2 cellular contexts compared by ENCODE assay signal in the genomic region with DNA sequence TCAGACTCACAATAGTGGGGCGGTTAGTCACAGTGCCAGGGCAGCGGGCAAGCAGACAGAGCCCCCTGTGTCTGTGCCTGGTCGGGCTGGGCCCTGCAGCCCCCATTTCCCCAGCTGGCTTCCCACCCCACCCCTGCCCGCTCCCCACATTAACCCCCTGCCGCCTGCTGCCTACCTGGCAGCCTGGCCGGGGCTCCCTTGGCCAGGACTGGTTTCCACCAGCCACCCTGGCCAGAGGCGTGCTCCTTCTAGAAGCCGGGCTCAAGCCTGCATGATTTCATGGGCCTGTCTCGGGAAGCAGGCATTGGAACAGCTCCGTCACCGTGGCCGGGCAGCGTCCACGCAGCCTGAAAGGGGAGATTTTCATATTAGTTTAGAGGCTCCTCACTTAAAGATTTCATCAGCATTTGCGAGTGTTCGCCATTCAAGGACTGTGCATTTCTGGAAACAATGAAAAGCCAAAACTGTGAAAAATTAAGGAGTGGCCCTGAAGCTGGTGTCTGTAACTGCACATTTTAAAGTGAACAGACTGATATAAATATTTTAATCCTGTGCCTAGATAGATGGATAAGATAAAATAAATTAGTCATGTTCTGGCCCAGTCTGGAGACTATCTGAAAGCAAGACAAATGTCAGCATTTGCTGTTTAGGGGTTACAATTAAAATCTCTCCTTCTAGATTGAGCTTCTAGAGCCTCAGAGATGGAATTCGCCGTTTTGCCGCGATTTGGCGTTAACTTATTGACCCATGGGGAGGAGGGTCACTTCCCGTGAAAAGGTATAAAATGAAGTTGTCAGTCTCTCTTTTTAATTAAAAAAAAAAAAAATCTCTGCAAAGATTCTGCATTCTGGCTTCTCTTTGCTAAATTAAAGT.
TF ChIP-seq lines count a peak whose summit lies in the region.

No MANE protein-coding gene starts in this region.

TF ChIP-seq in IMR-90, 13 proteins besides CTCF, POLR2A, EP300 and RAD21 (continued from another document):
- TF ChIP-seq FOS (IDR thresholded peaks at IDR 0.05; ENCODE audit: low read depth, low read length) (no peak), MXI1 (IDR thresholded peaks at IDR 0.05; ENCODE audit: borderline replicate concordance, low read depth, low read length) (no peak), MAFK (IDR thresholded peaks at IDR 0.05; ENCODE audit: low read depth, low read length) (no peak)

TF ChIP-seq in GM23338, 12 proteins besides CTCF, POLR2A, EP300 and RAD21 (continued from another document):
- TF ChIP-seq, protein P1, sequence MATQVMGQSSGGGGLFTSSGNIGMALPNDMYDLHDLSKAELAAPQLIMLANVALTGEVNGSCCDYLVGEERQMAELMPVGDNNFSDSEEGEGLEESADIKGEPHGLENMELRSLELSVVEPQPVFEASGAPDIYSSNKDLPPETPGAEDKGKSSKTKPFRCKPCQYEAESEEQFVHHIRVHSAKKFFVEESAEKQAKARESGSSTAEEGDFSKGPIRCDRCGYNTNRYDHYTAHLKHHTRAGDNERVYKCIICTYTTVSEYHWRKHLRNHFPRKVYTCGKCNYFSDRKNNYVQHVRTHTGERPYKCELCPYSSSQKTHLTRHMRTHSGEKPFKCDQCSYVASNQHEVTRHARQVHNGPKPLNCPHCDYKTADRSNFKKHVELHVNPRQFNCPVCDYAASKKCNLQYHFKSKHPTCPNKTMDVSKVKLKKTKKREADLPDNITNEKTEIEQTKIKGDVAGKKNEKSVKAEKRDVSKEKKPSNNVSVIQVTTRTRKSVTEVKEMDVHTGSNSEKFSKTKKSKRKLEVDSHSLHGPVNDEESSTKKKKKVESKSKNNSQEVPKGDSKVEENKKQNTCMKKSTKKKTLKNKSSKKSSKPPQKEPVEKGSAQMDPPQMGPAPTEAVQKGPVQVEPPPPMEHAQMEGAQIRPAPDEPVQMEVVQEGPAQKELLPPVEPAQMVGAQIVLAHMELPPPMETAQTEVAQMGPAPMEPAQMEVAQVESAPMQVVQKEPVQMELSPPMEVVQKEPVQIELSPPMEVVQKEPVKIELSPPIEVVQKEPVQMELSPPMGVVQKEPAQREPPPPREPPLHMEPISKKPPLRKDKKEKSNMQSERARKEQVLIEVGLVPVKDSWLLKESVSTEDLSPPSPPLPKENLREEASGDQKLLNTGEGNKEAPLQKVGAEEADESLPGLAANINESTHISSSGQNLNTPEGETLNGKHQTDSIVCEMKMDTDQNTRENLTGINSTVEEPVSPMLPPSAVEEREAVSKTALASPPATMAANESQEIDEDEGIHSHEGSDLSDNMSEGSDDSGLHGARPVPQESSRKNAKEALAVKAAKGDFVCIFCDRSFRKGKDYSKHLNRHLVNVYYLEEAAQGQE (IDR thresholded peaks at IDR 0.05; ENCODE audit: unreplicated experiment): no peak
- TF ChIP-seq ZNF114 (CRISPR knock-in tag; IDR thresholded peaks at IDR 0.05) (no peak), NANOG (IDR thresholded peaks at IDR 0.05; ENCODE audit: borderline replicate concordance) (no peak), JUNB (IDR thresholded peaks at IDR 0.05; ENCODE audit: unreplicated experiment) (no peak)
- TF ChIP-seq, protein P2, sequence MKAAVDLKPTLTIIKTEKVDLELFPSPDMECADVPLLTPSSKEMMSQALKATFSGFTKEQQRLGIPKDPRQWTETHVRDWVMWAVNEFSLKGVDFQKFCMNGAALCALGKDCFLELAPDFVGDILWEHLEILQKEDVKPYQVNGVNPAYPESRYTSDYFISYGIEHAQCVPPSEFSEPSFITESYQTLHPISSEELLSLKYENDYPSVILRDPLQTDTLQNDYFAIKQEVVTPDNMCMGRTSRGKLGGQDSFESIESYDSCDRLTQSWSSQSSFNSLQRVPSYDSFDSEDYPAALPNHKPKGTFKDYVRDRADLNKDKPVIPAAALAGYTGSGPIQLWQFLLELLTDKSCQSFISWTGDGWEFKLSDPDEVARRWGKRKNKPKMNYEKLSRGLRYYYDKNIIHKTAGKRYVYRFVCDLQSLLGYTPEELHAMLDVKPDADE (IDR thresholded peaks at IDR 0.05): no peak
TF ChIP-seq in GM23338: peak in this region for 0.
